ENCODE assay signal across 10 cellular contexts in genomic region chr7:50145801-50146338, GRCh38. TPM values are rescaled to one million over a fixed set of nuclear protein-coding genes. Genes with fewer than 3 reads are reported as not detected.
DNase-seq lines count a peak whose midpoint lies in the region; ATAC-seq, FAIRE-seq and TF ChIP-seq lines count a peak whose summit lies in the region.
"Had no signal": no experiment of that assay in that cellular context is flagged by ENCODE, and none has a peak within 500 bp of the region (broad histone marks: within the 10 kb centered on the region; RNA-seq: fewer than 3 reads in every experiment).

No MANE protein-coding gene starts in this region.

- H3K27me3 Mint-ChIP-seq in activated CD4-positive, alpha-beta memory T cell treated with anti-CD3 and anti-CD28 coated beads for 36 hours, result no peaks in the 10 kb centered on the region
- no peaks in the 10 kb centered on the region for H3K27me3 Mint-ChIP-seq in CD8-positive, alpha-beta T cell (ENCODE audit: low read depth)

- peak overlapping the region; percentile 23 for H3K27ac Mint-ChIP-seq in activated CD4-positive, alpha-beta memory T cell treated with anti-CD3 and anti-CD28 coated beads for 36 hours
- no peak overlapping the region for H3K27ac Mint-ChIP-seq in CD8-positive, alpha-beta T cell

- no peaks in the 10 kb centered on the region for H3K9me3 Mint-ChIP-seq in activated CD4-positive, alpha-beta memory T cell treated with anti-CD3 and anti-CD28 coated beads for 36 hours
- no peaks in the 10 kb centered on the region for H3K9me3 Mint-ChIP-seq in CD8-positive, alpha-beta T cell

- POLR2A ChIA-PET in activated CD4-positive, alpha-beta memory T cell treated with anti-CD3 and anti-CD28 coated beads for 36 hours (lab: Charles Lee), result interaction anchor here (1.2 kb wide), 1 partner anchor 11 kb away, joined by 3 read pairs; no protein-coding TSS in a partner anchor
- POLR2A ChIA-PET in CD8-positive, alpha-beta T cell (lab: Charles Lee), result no interaction called here

- H3K27ac ChIP-seq in CD8-positive, alpha-beta T cell (ENCODE audit: low read depth, low read length), result no peak overlapping the region

- in situ Hi-C loops in G401 (cut with HindIII; ENCODE audit: low sequenced_read_pairs), result no loop called here

- H3K36me3 ChIP-seq in CD8-positive, alpha-beta T cell (ENCODE audit: insufficient read depth, low read length), result no peaks in the 10 kb centered on the region

- TF ChIP-seq CTCF in CD8-positive, alpha-beta T cell (IDR thresholded peaks at IDR 0.05), result no peak

- CTCF ChIA-PET in activated CD4-positive, alpha-beta memory T cell treated with anti-CD3 and anti-CD28 coated beads for 36 hours (lab: Charles Lee), result interaction anchor here (0.6 to 6.3 kb wide), 5 partner anchors 11 to 273 kb away, joined by 3 to 96 read pairs (median 3); no protein-coding TSS in a partner anchor
- CTCF ChIA-PET in CD8-positive, alpha-beta T cell (lab: Charles Lee), result interaction anchor here (1.0 to 8.9 kb wide), 7 partner anchors 10 to 533 kb away, joined by 3 to 140 read pairs (median 5); no protein-coding TSS in a partner anchor

- intact Hi-C loops in activated CD4-positive, alpha-beta memory T cell treated with anti-CD3 and anti-CD28 coated beads for 36 hours (cut with micrococcal nuclease), result loop anchor here (5.0 kb wide), 1 partner anchor 516 kb away; no protein-coding TSS in a partner anchor
- intact Hi-C loops in CD8-positive, alpha-beta T cell (cut with DNase I, micrococcal nuclease), result loop anchor here in 1 of 2 experiments (5.0 kb wide), 1 partner anchor 121 kb away; no protein-coding TSS in a partner anchor

- no peaks in the 10 kb centered on the region for H3K27me3 ChIP-seq in CD8-positive, alpha-beta T cell (ENCODE audit: insufficient read depth, low read length)

- H3K4me1 ChIP-seq in CD8-positive, alpha-beta T cell (ENCODE audit: insufficient read depth, low read length), result peaks cover 25% of the 10 kb centered on the region

- DNase-seq in GM18507 (ENCODE audit: extremely low spot score, insufficient read length, low read depth) (no peak), NCI-H2107 (lab: John Stamatoyannopoulos, UW) (no peak), G401 (ENCODE audit: low spot score) (no peak), NCI-H524 (lab: John Stamatoyannopoulos, UW) (no peak)
- DNase-seq in activated CD4-positive, alpha-beta memory T cell treated with anti-CD3 and anti-CD28 coated beads for 36 hours, result no peak
- DNase-seq in CD8-positive, alpha-beta T cell, result no peak
- DNase-seq: midbrain, MV-4-11 had no signal

- no peaks in the 10 kb centered on the region for H3K36me3 Mint-ChIP-seq in activated CD4-positive, alpha-beta memory T cell treated with anti-CD3 and anti-CD28 coated beads for 36 hours
- no peaks in the 10 kb centered on the region for H3K36me3 Mint-ChIP-seq in CD8-positive, alpha-beta T cell

- H3K4me3 Mint-ChIP-seq in activated CD4-positive, alpha-beta memory T cell treated with anti-CD3 and anti-CD28 coated beads for 36 hours, result no peak overlapping the region
- H3K4me3 Mint-ChIP-seq in CD8-positive, alpha-beta T cell, result no peak overlapping the region

- ATAC-seq in GM19455 (IDR thresholded peaks at IDR 0.05; ENCODE audit: unreplicated experiment) (peak; percentile 34), HG03039 (IDR thresholded peaks at IDR 0.05; ENCODE audit: unreplicated experiment) (peak; percentile 43)
- no peak for ATAC-seq in CD8-positive, alpha-beta T cell

- peaks cover 61% of the 10 kb centered on the region for H3K4me1 Mint-ChIP-seq in activated CD4-positive, alpha-beta memory T cell treated with anti-CD3 and anti-CD28 coated beads for 36 hours (ENCODE audit: low read depth)
- peaks cover 39% of the 10 kb centered on the region for H3K4me1 Mint-ChIP-seq in CD8-positive, alpha-beta T cell (ENCODE audit: low read depth)

- peak; percentile 90 for FAIRE-seq in GM18507 (lab: Jason Lieb, UNC)

- H3K4me3 ChIP-seq in CD8-positive, alpha-beta T cell (ENCODE audit: low read depth, low read length), result no peak overlapping the region

- H3K9me3 ChIP-seq in CD8-positive, alpha-beta T cell (ENCODE audit: low read length), result no peaks in the 10 kb centered on the region

RNA-seq across cellular contexts. Expression of gene ZPBP, which starts 52.8 kb away (rescaled TPM):
- not detected for total RNA-seq in activated CD4-positive, alpha-beta memory T cell treated with anti-CD3 and anti-CD28 coated beads for 36 hours
- total RNA-seq in G401 (2014; rRNA removed; shearing (Covaris generic)), result not detected in 2 replicates
- total RNA-seq in CD8-positive, alpha-beta T cell, result not detected
